ENCODE assay signal across 8 cellular contexts in the genomic region with DNA sequence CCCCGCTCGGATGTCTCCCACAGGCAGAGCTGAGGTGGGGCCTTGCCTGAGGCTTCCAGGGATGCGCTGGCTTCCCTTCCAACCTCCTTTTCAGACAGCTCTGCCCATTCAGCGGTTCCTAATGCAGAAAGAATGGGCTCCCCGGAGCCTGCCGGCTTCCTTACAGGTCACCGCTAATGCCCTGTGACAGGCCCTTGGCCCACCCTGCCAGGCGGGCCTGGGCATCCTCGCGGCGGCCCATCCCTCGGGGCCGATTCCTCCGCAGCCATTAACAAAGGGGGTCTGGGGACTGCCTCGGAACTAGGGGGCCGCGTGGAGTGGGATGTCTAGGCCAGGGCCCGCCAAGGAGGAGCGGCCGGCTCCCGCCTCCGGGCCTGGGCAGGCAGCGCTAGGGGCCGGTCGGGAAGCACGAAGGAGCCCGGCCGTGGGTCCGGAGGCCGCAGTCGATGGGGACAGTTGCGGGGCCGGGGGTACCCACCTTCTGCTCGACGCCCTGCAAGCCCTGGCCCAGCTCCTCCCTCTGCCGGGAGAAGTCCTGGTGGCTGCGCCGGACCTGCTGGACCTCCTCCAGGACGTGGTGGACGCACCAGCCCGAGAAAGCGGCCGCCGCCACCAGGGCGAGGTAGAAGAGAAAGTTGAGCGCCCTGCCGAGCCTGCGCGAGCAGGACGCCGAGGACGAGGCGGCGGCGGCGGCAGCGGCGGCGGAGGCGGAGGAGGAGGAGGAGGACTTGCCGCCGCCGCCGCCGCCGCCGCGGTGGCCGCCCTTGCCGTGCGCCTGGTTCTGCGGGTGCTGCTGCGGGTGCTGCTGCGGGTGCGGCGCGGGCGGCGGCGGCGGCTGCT. TPM values are rescaled to one million over a fixed set of nuclear protein-coding genes. Genes with fewer than 3 reads are reported as not detected.
A peak's percentile ranks its signal among the peaks of the same experiment; 100 is the strongest.
DNase-seq lines count a peak whose midpoint lies in the region; ATAC-seq and TF ChIP-seq lines count a peak whose summit lies in the region.

No MANE protein-coding gene starts in this region.

- peak overlapping the region; percentile 79 for H2AFZ ChIP-seq in hepatocyte

- peaks cover 39% of the 10 kb centered on the region for H4K20me1 ChIP-seq in hepatocyte (ENCODE audit: insufficient read depth, poor library complexity, severe bottlenecking)

- peak; percentile 42 for ATAC-seq in HG03135 (IDR thresholded peaks at IDR 0.05; ENCODE audit: unreplicated experiment)

- H3K4me1 ChIP-seq in hepatocyte (ENCODE audit: insufficient read depth) (peaks cover 33% of the 10 kb centered on the region), rectal smooth muscle tissue (ENCODE audit: control insufficient read depth, insufficient read depth, low read length) (peaks cover 18% of the 10 kb centered on the region)

- no peaks in the 10 kb centered on the region for H3K9me3 ChIP-seq in hepatocyte (ENCODE audit: low read depth)

- peak overlapping the region; percentile 83 for H3K9ac ChIP-seq in rectal smooth muscle tissue (ENCODE audit: low read length)

- DNase-seq in NCI-H82 (lab: John Stamatoyannopoulos, UW), result peak; percentile 44
- DNase-seq in NCI-H82 treated with DMSO at 0.1 percent for 48 hours (lab: John Stamatoyannopoulos, UW; ENCODE audit: unreplicated experiment), result no peak
- DNase-seq in T-helper 1 cell, result peak; percentile 38 to 67 (median 45)
- peak; percentile 88 for DNase-seq in astrocyte of the hippocampus (ENCODE audit: low read depth, low spot score)
- peak; percentile 79 for DNase-seq in hepatocyte (ENCODE audit: low spot score)
- DNase-seq in NCI-H510A treated with DMSO at 0.1 percent for 48 hours (lab: John Stamatoyannopoulos, UW), result no peak

- H3K27me3 ChIP-seq in hepatocyte (no peaks in the 10 kb centered on the region), rectal smooth muscle tissue (ENCODE audit: control insufficient read depth, insufficient read depth, low read length) (no peaks in the 10 kb centered on the region)

- TF ChIP-seq CTCF in hepatocyte (IDR thresholded peaks at IDR 0.05; ENCODE audit: poor library complexity), result no peak

- H3K27ac ChIP-seq in hepatocyte (peak overlapping the region; percentile 98), rectal smooth muscle tissue (ENCODE audit: low read depth, low read length) (peak overlapping the region; percentile 95)

- H3K4me3 ChIP-seq in hepatocyte (peak overlapping the region; percentile 91), rectal smooth muscle tissue (ENCODE audit: low read length) (peak overlapping the region; percentile 84)

- peak overlapping the region; percentile 83 for H3K4me2 ChIP-seq in hepatocyte

- no peaks in the 10 kb centered on the region for H3K9me2 ChIP-seq in hepatocyte (replicated peaks; ENCODE audit: insufficient read depth)

- H3K79me2 ChIP-seq in hepatocyte, result peaks cover 52% of the 10 kb centered on the region

- H3K36me3 ChIP-seq in hepatocyte (replicated peaks; ENCODE audit: insufficient read depth, low read depth) (no peaks in the 10 kb centered on the region), rectal smooth muscle tissue (ENCODE audit: control insufficient read depth, insufficient read depth, low read length) (peaks cover 2% of the 10 kb centered on the region)

- 3% methylated on average over 59 of the region's 81 CpGs for WGBS in hepatocyte (ENCODE audit: low lambda C conversion rate, missing lambda C conversion rate)

RNA-seq across cellular contexts. Expression of gene CKAP4, which starts 0.7 kb away (rescaled TPM):
- total RNA-seq in hepatocyte, result 140 and 151 TPM in 2 replicates
- polyA plus RNA-seq in hepatocyte, result 258 and 266 TPM in 2 replicates

RNA-seq across cellular contexts. Expression of gene TCP11L2, which starts 55.4 kb away (rescaled TPM):
- total RNA-seq in hepatocyte, result 30.7 and 38.4 TPM in 2 replicates
- 8.5 and 9.6 TPM in 2 replicates for polyA plus RNA-seq in hepatocyte

Comparison
In these comparisons a context has a peak if more than half of its experiments do, and no peak if none do; other contexts are left out.
1. DNase-seq: peak in NCI-H82 (single experiment), T-helper 1 cell (5 of 5), astrocyte of the hippocampus (single experiment) and hepatocyte (single experiment); none in NCI-H82 treated with DMSO at 0.1 percent for 48 hours (single experiment) and NCI-H510A treated with DMSO at 0.1 percent for 48 hours (single experiment).